In the genomic region with DNA sequence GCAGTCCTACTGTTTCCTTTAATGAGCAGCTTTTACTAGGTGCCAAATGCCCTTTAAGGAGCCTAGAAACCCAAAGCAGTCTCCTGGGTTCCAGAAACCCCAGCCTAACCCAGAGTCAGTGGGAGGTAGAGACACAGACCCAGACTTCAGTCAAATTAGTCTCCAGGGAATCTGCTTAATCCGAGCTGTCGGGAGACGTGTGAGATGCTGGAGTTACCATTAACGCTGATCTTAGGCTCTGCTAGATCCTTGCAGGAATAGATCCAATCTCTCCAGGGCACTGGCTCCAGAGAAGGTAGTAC, we compare ENCODE assay signal across 1 cellular context.
TF ChIP-seq lines count a peak whose summit lies in the region.

No MANE protein-coding gene starts in this region.

TF ChIP-seq in H1, 55 proteins besides CTCF, POLR2A, EP300 and RAD21 (continued from another document):
- TF ChIP-seq CHD7 (IDR thresholded peaks at IDR 0.05; ENCODE audit: insufficient replicate concordance, low read length): no peak
- no peak for TF ChIP-seq USF2 (IDR thresholded peaks at IDR 0.05; ENCODE audit: low read length)
